8 cellular contexts compared by ENCODE assay signal in genomic region chr10:115417585-115418265, GRCh38.
DNase-seq lines count a peak whose midpoint lies in the region; ATAC-seq and TF ChIP-seq lines count a peak whose summit lies in the region.

No MANE protein-coding gene starts in this region.

- CTCF ChIA-PET in activated naive CD4-positive, alpha-beta T cell treated with anti-CD3 and anti-CD28 coated beads for 36 hours (lab: Charles Lee), result no interaction called here
- CTCF ChIA-PET in IMR-90 (lab: Yijun Ruan, JAX) (interaction anchor here (0.9 to 1.0 kb wide), 2 partner anchors 14 to 276 kb away, joined by 3 to 4 read pairs; no protein-coding TSS in a partner anchor), WTC11 (lab: Charles Lee) (interaction anchor here (0.5 to 0.6 kb wide), 3 partner anchors 58 to 276 kb away, joined by 3 read pairs; no protein-coding TSS in a partner anchor), T-cell (lab: Charles Lee) (no interaction called here)

- no peak overlapping the region for H3K27ac ChIP-seq in IMR-90 (ENCODE audit: insufficient read depth, low read length)

- no peaks in the 10 kb centered on the region for H3K27me3 ChIP-seq in IMR-90 (ENCODE audit: control insufficient read depth, insufficient read depth, low read length)

- no peaks in the 10 kb centered on the region for H3K4me1 Mint-ChIP-seq in activated naive CD4-positive, alpha-beta T cell treated with anti-CD3 and anti-CD28 coated beads for 36 hours (ENCODE audit: low read depth)
- H3K4me1 Mint-ChIP-seq in WTC11 (no peaks in the 10 kb centered on the region), T-cell (no peaks in the 10 kb centered on the region)

- no peak overlapping the region for H4K91ac ChIP-seq in IMR-90 (ENCODE audit: insufficient read depth, low read depth, low read length)

- H2AFZ ChIP-seq in IMR-90 (replicated peaks; ENCODE audit: low read length, poor library complexity), result no peak overlapping the region

- no peak overlapping the region for H2BK5ac ChIP-seq in IMR-90 (ENCODE audit: low read depth, low read length, poor library complexity, severe bottlenecking)

- in situ Hi-C loops in IMR-90 (cut with MboI; ENCODE audit: low sequenced_read_pairs), result loop anchor here (25.0 kb wide), 1 partner anchor 530 kb away; no protein-coding TSS in a partner anchor

- H3K4me3 ChIP-seq in IMR-90 (ENCODE audit: insufficient read depth, low read depth, low read length), result no peak overlapping the region

- H3K27me3 Mint-ChIP-seq in activated naive CD4-positive, alpha-beta T cell treated with anti-CD3 and anti-CD28 coated beads for 36 hours (ENCODE audit: low read depth), result no peaks in the 10 kb centered on the region
- no peaks in the 10 kb centered on the region for H3K27me3 Mint-ChIP-seq in WTC11 (ENCODE audit: low read depth)
- no peaks in the 10 kb centered on the region for H3K27me3 Mint-ChIP-seq in T-cell

- no peak overlapping the region for H4K5ac ChIP-seq in IMR-90 (ENCODE audit: low read depth, low read length)

- H3K14ac ChIP-seq in IMR-90 (replicated peaks; ENCODE audit: low read depth, low read length), result no peak overlapping the region

- TF ChIP-seq CTCF in IMR-90 (conservative IDR thresholded peaks at IDR 0.05; ENCODE audit: low read depth, low read length) (peak; percentile 55), WTC11 (IDR thresholded peaks at IDR 0.05) (peak; percentile 69)

- H3K27ac Mint-ChIP-seq in activated naive CD4-positive, alpha-beta T cell treated with anti-CD3 and anti-CD28 coated beads for 36 hours, result no peak overlapping the region
- no peak overlapping the region for H3K27ac Mint-ChIP-seq in WTC11
- no peak overlapping the region for H3K27ac Mint-ChIP-seq in T-cell

- H4K20me1 ChIP-seq in IMR-90 (ENCODE audit: insufficient read depth, low read length), result no peaks in the 10 kb centered on the region

- H3K4me2 ChIP-seq in IMR-90 (ENCODE audit: low read depth, low read length), result no peak overlapping the region

- peak; percentile 66 for TF ChIP-seq RAD21 in IMR-90 (IDR thresholded peaks at IDR 0.05; ENCODE audit: low read length)

- H3K9me1 ChIP-seq in IMR-90 (ENCODE audit: insufficient read depth, low read length), result no peaks in the 10 kb centered on the region

- no peaks in the 10 kb centered on the region for H3K9me3 ChIP-seq in IMR-90 (ENCODE audit: control insufficient read depth, insufficient read depth, low read length)

- no peak overlapping the region for H2AK5ac ChIP-seq in IMR-90 (ENCODE audit: low read depth, low read length)

- H2BK120ac ChIP-seq in IMR-90 (ENCODE audit: low read depth, low read length), result no peak overlapping the region

- BruUV-seq in IMR-90 (replicated peaks; lab: Mats Ljungman, UMichigan), result no TSS peak

- no peaks in the 10 kb centered on the region for H3K36me3 ChIP-seq in IMR-90 (ENCODE audit: control insufficient read depth, insufficient read depth, low read length)

- H2BK15ac ChIP-seq in IMR-90 (ENCODE audit: low read depth, low read length), result no peak overlapping the region

- H3K4me1 ChIP-seq in IMR-90 (ENCODE audit: control insufficient read depth, insufficient read depth, low read length), result no peaks in the 10 kb centered on the region

- POLR2A ChIA-PET in IMR-90 (lab: Charles Lee; ENCODE audit: unreplicated experiment) (no interaction called here), WTC11 (lab: Charles Lee) (no interaction called here), T-cell (lab: Charles Lee) (interaction anchor here (0.5 kb wide), 2 partner anchors 35 to 54 kb away, joined by 3 to 9 read pairs; no protein-coding TSS in a partner anchor)

- no peaks in the 10 kb centered on the region for H3K79me1 ChIP-seq in IMR-90 (ENCODE audit: low read depth in 1 of 2, low read length in 2 of 2)

- H3K4me3 Mint-ChIP-seq in activated naive CD4-positive, alpha-beta T cell treated with anti-CD3 and anti-CD28 coated beads for 36 hours, result no peak overlapping the region
- H3K4me3 Mint-ChIP-seq in WTC11, result no peak overlapping the region
- no peak overlapping the region for H3K4me3 Mint-ChIP-seq in T-cell

- dilution Hi-C loops in IMR-90 (cut with HindIII; ENCODE audit: low sequenced_read_pairs, unreplicated experiment), result no loop called here

- H3K36me3 Mint-ChIP-seq in activated naive CD4-positive, alpha-beta T cell treated with anti-CD3 and anti-CD28 coated beads for 36 hours (ENCODE audit: low read depth), result no peaks in the 10 kb centered on the region
- H3K36me3 Mint-ChIP-seq in WTC11 (no peaks in the 10 kb centered on the region), T-cell (no peaks in the 10 kb centered on the region)

- H3K56ac ChIP-seq in IMR-90 (ENCODE audit: extremely low read depth, insufficient read depth, low read length), result no peak overlapping the region

- no peak overlapping the region for H3K18ac ChIP-seq in IMR-90 (ENCODE audit: low read depth, low read length)

- H4K8ac ChIP-seq in IMR-90 (ENCODE audit: low read depth in 2 of 2, low read length in 2 of 2), result no peak overlapping the region

- no peak overlapping the region for H3K4ac ChIP-seq in IMR-90 (ENCODE audit: low read depth, low read length)

- no peak overlapping the region for H3K23ac ChIP-seq in IMR-90 (ENCODE audit: low read depth, low read length)

- intact Hi-C loops in activated naive CD4-positive, alpha-beta T cell treated with anti-CD3 and anti-CD28 coated beads for 36 hours (cut with micrococcal nuclease), result loop anchor here (10.0 kb wide), 1 partner anchor 243 kb away; no protein-coding TSS in a partner anchor
- intact Hi-C loops in IMR-90 (cut with micrococcal nuclease), result loop anchor here (1.0 to 2.0 kb wide), 4 partner anchors 62 to 541 kb away; no protein-coding TSS in a partner anchor

- peak overlapping the region; percentile 16 for H2AK9ac ChIP-seq in IMR-90 (replicated peaks; ENCODE audit: low read depth, low read length, poor library complexity)

- H3K9me3 Mint-ChIP-seq in activated naive CD4-positive, alpha-beta T cell treated with anti-CD3 and anti-CD28 coated beads for 36 hours, result peaks cover 7% of the 10 kb centered on the region
- no peaks in the 10 kb centered on the region for H3K9me3 Mint-ChIP-seq in WTC11
- H3K9me3 Mint-ChIP-seq in T-cell, result peaks cover 9 to 31% (median 13%) of the 10 kb centered on the region in 3 donors

- DNase-seq in activated naive CD4-positive, alpha-beta T cell treated with anti-CD3 and anti-CD28 coated beads for 36 hours, result peak; percentile 4
- no peak for DNase-seq in activated naive CD4-positive, alpha-beta T cell treated with Interleukin-2 at 50 U/mL for 16 hours
- DNase-seq in H4 (ENCODE audit: low spot score) (peak; percentile 63), IMR-90 (peak; percentile 37), WTC11 (ENCODE audit: low spot score) (peak; percentile 64), kidney tubule cell (ENCODE audit: low spot score) (peak; percentile 61), T-cell (no peak), nucleus accumbens (lab: John Stamatoyannopoulos, UW) (no peak)

- TF ChIP-seq POLR2A in IMR-90 (IDR thresholded peaks at IDR 0.05; ENCODE audit: low read depth, low read length), result no peak

- peak; percentile 84 for ATAC-seq in IMR-90 (ENCODE audit: low read depth)
- peak; percentile 100 for ATAC-seq in WTC11
- ATAC-seq in T-cell (replicated peaks in 1 of 4), result no peak

- no peak overlapping the region for H3K9ac ChIP-seq in IMR-90 (ENCODE audit: low read depth, low read length)

- no peak overlapping the region for H2BK20ac ChIP-seq in IMR-90 (ENCODE audit: low read depth, low read length)

TF ChIP-seq in IMR-90, 13 proteins besides CTCF, POLR2A, EP300 and RAD21:
- peak; percentile 35 for TF ChIP-seq SMC3 (IDR thresholded peaks at IDR 0.05; ENCODE audit: low read depth, low read length)
- TF ChIP-seq RFX5 (IDR thresholded peaks at IDR 0.05; ENCODE audit: low read depth, low read length), result no peak

TF ChIP-seq in WTC11, 78 proteins besides CTCF, POLR2A, EP300 and RAD21 (continues in another document):
- TF ChIP-seq MAX (CRISPR knock-in tag; IDR thresholded peaks at IDR 0.05) (no peak), EMX1 (CRISPR knock-in tag; IDR thresholded peaks at IDR 0.05) (no peak), IRF1 (CRISPR knock-in tag; IDR thresholded peaks at IDR 0.05) (no peak), HMGA2 (CRISPR knock-in tag; IDR thresholded peaks at IDR 0.05) (no peak), ZNF425 (CRISPR knock-in tag; conservative IDR thresholded peaks at IDR 0.05) (no peak), USF1 (CRISPR knock-in tag; IDR thresholded peaks at IDR 0.05) (no peak), SMAD4 (CRISPR knock-in tag; IDR thresholded peaks at IDR 0.05) (no peak)

Comparison
In these comparisons a context has a peak if more than half of its experiments do, and no peak if none do; other contexts are left out.
1. DNase-seq: peak in activated naive CD4-positive, alpha-beta T cell treated with anti-CD3 and anti-CD28 coated beads for 36 hours (single experiment), H4 (single experiment), IMR-90 (single experiment), WTC11 (single experiment) and kidney tubule cell (single experiment); none in activated naive CD4-positive, alpha-beta T cell treated with Interleukin-2 at 50 U/mL for 16 hours (single experiment), T-cell (0 of 34) and nucleus accumbens (0 of 56).
2. ATAC-seq: peak in IMR-90 (single experiment) and WTC11 (single experiment); none in T-cell (0 of 4).
3. CTCF ChIA-PET loops: an anchor here in IMR-90 (0.9 to 1.0 kb wide) and WTC11 (0.5 to 0.6 kb wide); none called in activated naive CD4-positive, alpha-beta T cell treated with anti-CD3 and anti-CD28 coated beads for 36 hours and T-cell.
4. POLR2A ChIA-PET loops: an anchor here in T-cell (0.5 kb wide); none called in IMR-90 and WTC11.